17 cellular contexts compared by ENCODE assay signal in genomic region chr13:46232281-46232680, GRCh38. TPM values are rescaled to one million over a fixed set of nuclear protein-coding genes. Genes with fewer than 3 reads are reported as not detected.
DNase-seq lines count a peak whose midpoint lies in the region; ATAC-seq and TF ChIP-seq lines count a peak whose summit lies in the region.
"Had no signal": no experiment of that assay in that cellular context is flagged by ENCODE, and none has a peak within 500 bp of the region (broad histone marks: within the 10 kb centered on the region; RNA-seq: fewer than 3 reads in every experiment).

No MANE protein-coding gene starts in this region.

- H4K20me1 ChIP-seq in IMR-90 (ENCODE audit: insufficient read depth, low read length) (no peaks in the 10 kb centered on the region), osteoblast (ENCODE audit: insufficient read depth, low read length) (no peaks in the 10 kb centered on the region)

- no CpG with 5 or more reads among the region's 3 CpGs for WGBS in IMR-90 (ENCODE audit: extremely low coverage in 2 of 2, insufficient read length in 1 of 2), 2 experiments

- CTCF ChIA-PET in IMR-90 (lab: Yijun Ruan, JAX), result no interaction called here

- H3K9ac ChIP-seq in IMR-90 (ENCODE audit: low read depth, low read length), result no peak overlapping the region

- H3K27me3 ChIP-seq in IMR-90 (ENCODE audit: control insufficient read depth, insufficient read depth, low read length) (no peaks in the 10 kb centered on the region), osteoblast (ENCODE audit: insufficient read depth, low read length) (peaks cover 3% of the 10 kb centered on the region), tibial artery (no peaks in the 10 kb centered on the region)

- H3K36me3 ChIP-seq in IMR-90 (ENCODE audit: control insufficient read depth, insufficient read depth, low read length) (no peaks in the 10 kb centered on the region), osteoblast (ENCODE audit: insufficient read depth, low read length) (no peaks in the 10 kb centered on the region), tibial artery (no peaks in the 10 kb centered on the region)
- H3K36me3 ChIP-seq: HAP-1 had no signal

- TF ChIP-seq RAD21 in IMR-90 (IDR thresholded peaks at IDR 0.05; ENCODE audit: low read length), result no peak

- H3K23ac ChIP-seq in IMR-90 (ENCODE audit: low read depth, low read length), result no peak overlapping the region

- H3K4me1 ChIP-seq in IMR-90 (ENCODE audit: control insufficient read depth, insufficient read depth, low read length), result no peaks in the 10 kb centered on the region
- H3K4me1 ChIP-seq in osteoblast (ENCODE audit: insufficient read depth, low read length), result no peaks in the 10 kb centered on the region
- no peaks in the 10 kb centered on the region for H3K4me1 ChIP-seq in tibial artery
- H3K4me1 ChIP-seq: HAP-1 had no signal

- no peak overlapping the region for H2BK120ac ChIP-seq in IMR-90 (ENCODE audit: low read depth, low read length)

- no TSS peak for BruUV-seq in IMR-90 (replicated peaks; lab: Mats Ljungman, UMichigan)

- H3K79me2 ChIP-seq in osteoblast (ENCODE audit: insufficient read depth, low read length), result no peaks in the 10 kb centered on the region

- H4K5ac ChIP-seq in IMR-90 (ENCODE audit: low read depth, low read length), result no peak overlapping the region

- H3K56ac ChIP-seq in IMR-90 (ENCODE audit: extremely low read depth, insufficient read depth, low read length), result no peak overlapping the region

- intact Hi-C loops in IMR-90 (cut with micrococcal nuclease), result no loop called here
- intact Hi-C loops in tibial artery (cut with DNase I; ENCODE audit: low total_unique reads), result no loop called here

- no peak for TF ChIP-seq POLR2A in IMR-90 (IDR thresholded peaks at IDR 0.05; ENCODE audit: low read depth, low read length)

- no peak overlapping the region for H2BK20ac ChIP-seq in IMR-90 (ENCODE audit: low read depth, low read length)

- no peak overlapping the region for H4K8ac ChIP-seq in IMR-90 (ENCODE audit: low read depth in 2 of 2, low read length in 2 of 2)

- in situ Hi-C loops in IMR-90 (cut with MboI; ENCODE audit: low sequenced_read_pairs), result no loop called here

- no peak overlapping the region for H3K14ac ChIP-seq in IMR-90 (replicated peaks; ENCODE audit: low read depth, low read length)

- H2AFZ ChIP-seq in IMR-90 (replicated peaks; ENCODE audit: low read length, poor library complexity) (no peak overlapping the region), osteoblast (ENCODE audit: low read length) (no peak overlapping the region)
- H2AFZ ChIP-seq: PC-9 had no signal

- H3K9me3 ChIP-seq in IMR-90 (ENCODE audit: control insufficient read depth, insufficient read depth, low read length), result no peaks in the 10 kb centered on the region
- H3K9me3 ChIP-seq in osteoblast (ENCODE audit: low read depth, low read length), result no peaks in the 10 kb centered on the region
- peaks cover 0 to 29% (median 0%) of the 10 kb centered on the region in 3 donors for H3K9me3 ChIP-seq in tibial artery

- no peak overlapping the region for H2BK15ac ChIP-seq in IMR-90 (ENCODE audit: low read depth, low read length)

- H3K4me3 ChIP-seq in IMR-90 (ENCODE audit: insufficient read depth, low read depth, low read length), result no peak overlapping the region
- no peak overlapping the region for H3K4me3 ChIP-seq in cardiac fibroblast (replicated peaks in 1 of 2; ENCODE audit: low read depth in 2 of 2, low read length in 2 of 2)
- no peak overlapping the region for H3K4me3 ChIP-seq in osteoblast (ENCODE audit: insufficient read depth, low read length)
- H3K4me3 ChIP-seq in tibial artery, result no peak overlapping the region
- H3K4me3 ChIP-seq: HAP-1, K562, PC-9 had no signal

- H3K36me3 Mint-ChIP-seq in mesothelial cell of epicardium, result peaks cover 27% of the 10 kb centered on the region

- H3K4me3 Mint-ChIP-seq in mesothelial cell of epicardium, result no peak overlapping the region
- H3K4me3 Mint-ChIP-seq: B cell; CD4-positive, alpha-beta T cell had no signal

- H3K27me3 Mint-ChIP-seq in mesothelial cell of epicardium (ENCODE audit: low read depth), result no peaks in the 10 kb centered on the region
- H3K27me3 Mint-ChIP-seq: CD4-positive, alpha-beta T cell had no signal

- no peaks in the 10 kb centered on the region for H3K4me1 Mint-ChIP-seq in mesothelial cell of epicardium
- H3K4me1 Mint-ChIP-seq: B cell had no signal

- dilution Hi-C loops in IMR-90 (cut with HindIII; ENCODE audit: low sequenced_read_pairs, unreplicated experiment), result no loop called here

- H3K9me1 ChIP-seq in IMR-90 (ENCODE audit: insufficient read depth, low read length), result no peaks in the 10 kb centered on the region

- POLR2A ChIA-PET in IMR-90 (lab: Charles Lee; ENCODE audit: unreplicated experiment), result no interaction called here

- no peak overlapping the region for H2AK5ac ChIP-seq in IMR-90 (ENCODE audit: low read depth, low read length)

- TF ChIP-seq CTCF in IMR-90 (conservative IDR thresholded peaks at IDR 0.05; ENCODE audit: low read depth, low read length) (no peak), cardiac fibroblast (IDR thresholded peaks at IDR 0.05; ENCODE audit: low read depth, low read length) (no peak), osteoblast (IDR thresholded peaks at IDR 0.05; ENCODE audit: extremely low read depth, low read depth, low read length) (no peak), tibial artery (IDR thresholded peaks at IDR 0.05) (no peak), mesothelial cell of epicardium (IDR thresholded peaks at IDR 0.05; ENCODE audit: unreplicated experiment) (no peak)

- DNase-seq in EL, result peak; percentile 41
- DNase-seq in IMR-90, result peak; percentile 1
- DNase-seq in cardiac fibroblast (ENCODE audit: low read depth in 2 of 2), result peak; percentile 35 to 48
- DNase-seq in osteoblast (ENCODE audit: insufficient read length, low spot score, missing footprints), result peak; percentile 36
- no peak for DNase-seq in effector CD8-positive, alpha-beta T cell (lab: John Stamatoyannopoulos, UW)
- DNase-seq in tibial artery, result no peak
- DNase-seq in hippocampal formation (lab: John Stamatoyannopoulos, UW), result no peak
- DNase-seq in mesothelial cell of epicardium (ENCODE audit: low spot score in 2 of 2, unreplicated experiment in 2 of 2), result no peak
- DNase-seq: CD4-positive, alpha-beta T cell; NCI-H1092; NCI-H2081 treated with DMSO at 0.1 percent for 48 hours; NCI-H510A treated with DMSO at 0.1 percent for 48 hours; NCI-H82; PC-9 had no signal

- no peak for ATAC-seq in IMR-90 (ENCODE audit: low read depth)
- ATAC-seq: K562 had no signal

- H3K4me2 ChIP-seq in IMR-90 (ENCODE audit: low read depth, low read length), result no peak overlapping the region
- no peak overlapping the region for H3K4me2 ChIP-seq in osteoblast (ENCODE audit: insufficient read depth, low read length)
- H3K4me2 ChIP-seq: PC-9 had no signal

- no peak overlapping the region for H3K18ac ChIP-seq in IMR-90 (ENCODE audit: low read depth, low read length)

- no peak overlapping the region for H4K91ac ChIP-seq in IMR-90 (ENCODE audit: insufficient read depth, low read depth, low read length)

- H3K4ac ChIP-seq in IMR-90 (ENCODE audit: low read depth, low read length), result no peak overlapping the region

- no peaks in the 10 kb centered on the region for H3K79me1 ChIP-seq in IMR-90 (ENCODE audit: low read depth in 1 of 2, low read length in 2 of 2)

- H3K9me3 Mint-ChIP-seq in mesothelial cell of epicardium, result peaks cover 66% of the 10 kb centered on the region

- no peak overlapping the region for H3K27ac Mint-ChIP-seq in mesothelial cell of epicardium
- H3K27ac Mint-ChIP-seq: B cell; CD4-positive, alpha-beta T cell had no signal

- H3K27ac ChIP-seq in IMR-90 (ENCODE audit: insufficient read depth, low read length), result no peak overlapping the region
- H3K27ac ChIP-seq in osteoblast (ENCODE audit: low read depth, low read length), result no peak overlapping the region
- no peak overlapping the region for H3K27ac ChIP-seq in tibial artery
- H3K27ac ChIP-seq: PC-9 had no signal

- no peak overlapping the region for H2AK9ac ChIP-seq in IMR-90 (replicated peaks; ENCODE audit: low read depth, low read length, poor library complexity)

- no peak overlapping the region for H2BK5ac ChIP-seq in IMR-90 (ENCODE audit: low read depth, low read length, poor library complexity, severe bottlenecking)

TF ChIP-seq in IMR-90, 13 proteins besides CTCF, POLR2A, EP300 and RAD21:
- no peak for TF ChIP-seq CEBPB (IDR thresholded peaks at IDR 0.05; ENCODE audit: low read depth, low read length)
TF ChIP-seq in IMR-90: peak in this region for 0.

RNA-seq across cellular contexts. Expression of gene LRRC63, which starts 20.6 kb away (rescaled TPM):
- total RNA-seq in IMR-90 (2012; rRNA removed) (not detected in 2 replicates), osteoblast (not detected in 2 replicates), mesothelial cell of epicardium (0.38 to 0.42 TPM (median 0.42 TPM) in 3 replicates)
- not detected in 2 replicates for polyA plus RNA-seq in IMR-90 (2012; rRNA removed)
- not detected in 2 replicates for polyA plus RNA-seq in IMR-90 (2012; cell fraction: cytosol; rRNA removed)
- polyA plus RNA-seq in IMR-90 (2012; cell fraction: nucleus; rRNA removed; ENCODE audit: low replicate concordance), result not detected in 2 replicates
- total RNA-seq: PC-9 had no signal

RNA-seq across cellular contexts. Expression of gene LCP1, which starts 50.3 kb away (rescaled TPM):
- total RNA-seq in IMR-90 (2012; rRNA removed) (not detected in 2 replicates), osteoblast (0.59 and 1.4 TPM in 2 replicates), mesothelial cell of epicardium (11.6 to 12.4 TPM (median 11.6 TPM) in 3 replicates)
- not detected in 2 replicates for polyA plus RNA-seq in IMR-90 (2012; rRNA removed)
- not detected in 2 replicates for polyA plus RNA-seq in IMR-90 (2012; cell fraction: cytosol; rRNA removed)
- polyA plus RNA-seq in IMR-90 (2012; cell fraction: nucleus; rRNA removed; ENCODE audit: low replicate concordance), result not detected in 2 replicates

Comparison
In these comparisons a context has a peak if more than half of its experiments do, and no peak if none do; other contexts are left out.
1. DNase-seq: peak in EL (single experiment), IMR-90 (single experiment), cardiac fibroblast (2 of 2) and osteoblast (single experiment); none in effector CD8-positive, alpha-beta T cell (single experiment), tibial artery (0 of 2), hippocampal formation (0 of 2) and mesothelial cell of epicardium (0 of 2).